In genomic region chr17:70808596-70808995, GRCh38 we compare ENCODE assay signal across 13 cellular contexts.
DNase-seq lines count a peak whose midpoint lies in the region; ATAC-seq and TF ChIP-seq lines count a peak whose summit lies in the region.
"Had no signal": no experiment of that assay in that cellular context is flagged by ENCODE, and none has a peak within 500 bp of the region (broad histone marks: within the 10 kb centered on the region; RNA-seq: fewer than 3 reads in every experiment).

No MANE protein-coding gene starts in this region.

- no peak overlapping the region for H2AFZ ChIP-seq in PC-3 (ENCODE audit: low read length)

- H3K36me3 ChIP-seq in PC-3 (ENCODE audit: low read depth, low read length), result no peaks in the 10 kb centered on the region

- H3K9ac ChIP-seq in PC-3 (ENCODE audit: low read length), result no peak overlapping the region

- no peaks in the 10 kb centered on the region for H3K9me2 ChIP-seq in PC-3 (replicated peaks; ENCODE audit: low read length)

- H3K4me2 ChIP-seq in PC-3 (ENCODE audit: low read length), result no peak overlapping the region

- ATAC-seq in PC-3, result peak; percentile 85
- no peak for ATAC-seq in GM19328 (IDR thresholded peaks at IDR 0.05; ENCODE audit: unreplicated experiment)
- ATAC-seq in HG02759 (IDR thresholded peaks at IDR 0.05; ENCODE audit: unreplicated experiment), result no peak
- ATAC-seq: activated CD8-positive, alpha-beta T cell treated with anti-CD3 and anti-CD28 coated beads for 36 hours; stimulated activated naive CD8-positive, alpha-beta T cell treated with anti-CD3 and anti-CD28 coated beads, Interleukin-15, amount 100 ng/mL, for 72 hours had no signal

- no peaks in the 10 kb centered on the region for H3K79me2 ChIP-seq in PC-3 (ENCODE audit: low read length)

- no peaks in the 10 kb centered on the region for H3F3A ChIP-seq in PC-3 (ENCODE audit: low read length, unreplicated experiment)

- no TSS peak for BruUV-seq in PC-3 (replicated peaks; lab: Mats Ljungman, UMichigan)

- POLR2A ChIA-PET in PC-3 (lab: Charles Lee; ENCODE audit: unreplicated experiment), result interaction anchor here (0.5 kb wide), 1 partner anchor 87 kb away, joined by 3 read pairs; no protein-coding TSS in a partner anchor

- 0 out of 2 replicates have a peak, but pooled peaks cover 3% of the 10 kb centered on the region for H3K4me1 ChIP-seq in PC-3 (ENCODE audit: insufficient read depth, low read length)

- CTCF ChIA-PET in PC-3 (lab: Charles Lee), result interaction anchor here (0.6 to 0.8 kb wide), 2 partner anchors 42 to 884 kb away, joined by 3 to 6 read pairs; no protein-coding TSS in a partner anchor

- H3K27ac ChIP-seq in 22Rv1, result no peak overlapping the region
- H3K27ac ChIP-seq in PC-3 (ENCODE audit: low read length), result no peak overlapping the region

- H3K27me3 ChIP-seq in PC-3 (ENCODE audit: low read length), result no peaks in the 10 kb centered on the region

- no peaks in the 10 kb centered on the region for H3K9me3 ChIP-seq in PC-3 (ENCODE audit: low read length)

- H3K4me3 ChIP-seq in PC-3 (ENCODE audit: low read length) (no peak overlapping the region), fibroblast of mammary gland (ENCODE audit: control insufficient read depth, low read depth, low read length) (no peak overlapping the region)

- intact Hi-C loops in PC-3 (cut with micrococcal nuclease), result no loop called here

- DNase-seq in HCEC 1CT (peak; percentile 21), PC-3 (peak; percentile 63), fibroblast of mammary gland (ENCODE audit: low read depth) (no peak), NCI-H2081 treated with DMSO at 0.1 percent for 48 hours (lab: John Stamatoyannopoulos, UW) (no peak), NCI-H1417 treated with DMSO at 0.1 percent for 48 hours (lab: John Stamatoyannopoulos, UW) (no peak)
- DNase-seq: activated CD8-positive, alpha-beta T cell treated with anti-CD3 and anti-CD28 coated beads for 36 hours; midbrain; NCI-H1092; SHP77; stimulated activated naive CD8-positive, alpha-beta T cell treated with anti-CD3 and anti-CD28 coated beads, Interleukin-15, amount 100 ng/mL, for 72 hours had no signal

- peak; percentile 59 for TF ChIP-seq CTCF in 22Rv1 (IDR thresholded peaks at IDR 0.05)
- TF ChIP-seq CTCF in PC-3 (conservative IDR thresholded peaks at IDR 0.05; ENCODE audit: low read depth, low read length), result peak; percentile 88
- peak; percentile 29 for TF ChIP-seq CTCF in fibroblast of mammary gland (conservative IDR thresholded peaks at IDR 0.05; ENCODE audit: control insufficient read depth, insufficient read depth, low read depth, low read length)

- H4K20me1 ChIP-seq in PC-3 (ENCODE audit: low read length), result no peaks in the 10 kb centered on the region

Comparison
In these comparisons a context has a peak if more than half of its experiments do, and no peak if none do; other contexts are left out.
1. CTCF ChIP-seq: peak in every context shown above with its lines; median percentile 88 in PC-3; 59 in 22Rv1; 29 in fibroblast of mammary gland.
2. DNase-seq: peak in HCEC 1CT (single experiment) and PC-3 (single experiment); none in fibroblast of mammary gland (single experiment), NCI-H2081 treated with DMSO at 0.1 percent for 48 hours (single experiment) and NCI-H1417 treated with DMSO at 0.1 percent for 48 hours (single experiment).